ENCODE assay signal across 18 cellular contexts in genomic region chr17:66903781-66904180, GRCh38.
DNase-seq lines count a peak whose midpoint lies in the region; ATAC-seq, FAIRE-seq and TF ChIP-seq lines count a peak whose summit lies in the region.
"Had no signal": no experiment of that assay in that cellular context is flagged by ENCODE, and none has a peak within 500 bp of the region (broad histone marks: within the 10 kb centered on the region; RNA-seq: fewer than 3 reads in every experiment).

No MANE protein-coding gene starts in this region.

- POLR2A ChIA-PET in A549 (lab: Yijun Ruan, JAX) = no interaction called here

- H3K27me3 ChIP-seq in RWPE2 (ENCODE audit: insufficient read depth, poor library complexity, severe bottlenecking) = no peaks in the 10 kb centered on the region
- H3K27me3 ChIP-seq in neural progenitor cell = no peaks in the 10 kb centered on the region
- H3K27me3 ChIP-seq: BE2C had no signal

- H3K4me1 ChIP-seq in A549 = peaks cover 31% of the 10 kb centered on the region
- H3K4me1 ChIP-seq in RWPE2 (ENCODE audit: insufficient read depth, poor library complexity, severe bottlenecking) = peaks cover 27% of the 10 kb centered on the region
- H3K4me1 ChIP-seq in neural progenitor cell = no peaks in the 10 kb centered on the region

- no peak for TF ChIP-seq POLR2A in A549 (IDR thresholded peaks at IDR 0.05; ENCODE audit: low read length)
- no peak for TF ChIP-seq POLR2A in GM18505 (IDR thresholded peaks at IDR 0.05; ENCODE audit: borderline replicate concordance, extremely low read depth, insufficient read depth, insufficient read length)

- no peak for FAIRE-seq in A549 (lab: Jason Lieb, UNC)
- peak; percentile 69 for FAIRE-seq in HTR-8/SVneo (lab: Jason Lieb, UNC)
- FAIRE-seq: A204.1, G401.6, GM12892, HepG2 had no signal

- no peak for TF ChIP-seq EP300 in A549 (IDR thresholded peaks at IDR 0.05)

- no peak overlapping the region for H3K4me3 Mint-ChIP-seq in neural progenitor cell
- H3K4me3 Mint-ChIP-seq in activated T-cell treated with anti-CD3 and anti-CD28 coated beads, Interleukin-2, amount 50 U/mL, for 24 hours = no peak overlapping the region
- H3K4me3 Mint-ChIP-seq: CD4-positive, alpha-beta memory T cell; GM23338 had no signal

- H3K36me3 Mint-ChIP-seq in neural progenitor cell = no peaks in the 10 kb centered on the region
- no peaks in the 10 kb centered on the region for H3K36me3 Mint-ChIP-seq in activated T-cell treated with anti-CD3 and anti-CD28 coated beads, Interleukin-2, amount 50 U/mL, for 24 hours (ENCODE audit: low read depth)
- H3K36me3 Mint-ChIP-seq: CD4-positive, alpha-beta memory T cell had no signal

- no peak for DNase-seq in A549 (ENCODE audit: low read depth in 1 of 2, low spot score in 1 of 2)
- no peak for DNase-seq in HTR-8/SVneo (ENCODE audit: insufficient read length, low spot score)
- no peak for DNase-seq in RWPE2 (ENCODE audit: low spot score)
- no peak for DNase-seq in neural progenitor cell (ENCODE audit: low spot score)
- no peak for DNase-seq in amygdala (lab: John Stamatoyannopoulos, UW)
- no peak for DNase-seq in activated T-cell treated with anti-CD3 and anti-CD28 coated beads, Interleukin-2, amount 50 U/mL, for 24 hours
- DNase-seq: BE2C; CD4-positive, alpha-beta memory T cell; DMS79; EL; H7 had no signal

- H3K36me3 ChIP-seq in RWPE2 (ENCODE audit: low read depth) = no peaks in the 10 kb centered on the region
- no peaks in the 10 kb centered on the region for H3K36me3 ChIP-seq in neural progenitor cell
- H3K36me3 ChIP-seq: BE2C had no signal

- H3K4me2 ChIP-seq in A549 (peak overlapping the region; percentile 72), neural progenitor cell (no peak overlapping the region)
- H3K4me2 ChIP-seq: GM23338 had no signal

- H2AFZ ChIP-seq in neural progenitor cell (replicated peaks) = no peak overlapping the region
- H2AFZ ChIP-seq: GM23338 had no signal

- H3K27ac Mint-ChIP-seq in neural progenitor cell = peak overlapping the region; percentile 27
- H3K27ac Mint-ChIP-seq in activated T-cell treated with anti-CD3 and anti-CD28 coated beads, Interleukin-2, amount 50 U/mL, for 24 hours = no peak overlapping the region
- H3K27ac Mint-ChIP-seq: CD4-positive, alpha-beta memory T cell; GM23338 had no signal

- CTCF ChIA-PET in A549 (lab: Yijun Ruan, JAX) = interaction anchor here (1.6 to 6.0 kb wide), 3 partner anchors 24 to 190 kb away, joined by 4 to 37 read pairs (median 28); no protein-coding TSS in a partner anchor

- no peak overlapping the region for H3K9ac ChIP-seq in neural progenitor cell

- ATAC-seq in A549 = no peak
- no peak for ATAC-seq in RWPE2 (ENCODE audit: low read depth)
- ATAC-seq in GM18505 (IDR thresholded peaks at IDR 0.05; ENCODE audit: unreplicated experiment) = no peak
- ATAC-seq: GM23338, HepG2 had no signal

- H3K9me3 Mint-ChIP-seq in neural progenitor cell = no peaks in the 10 kb centered on the region
- H3K9me3 Mint-ChIP-seq in activated T-cell treated with anti-CD3 and anti-CD28 coated beads, Interleukin-2, amount 50 U/mL, for 24 hours = no peaks in the 10 kb centered on the region
- H3K9me3 Mint-ChIP-seq: CD4-positive, alpha-beta memory T cell; GM23338 had no signal

- H3K27me3 Mint-ChIP-seq in neural progenitor cell (ENCODE audit: insufficient read depth, low read depth) = peaks cover 5% of the 10 kb centered on the region
- no peaks in the 10 kb centered on the region for H3K27me3 Mint-ChIP-seq in activated T-cell treated with anti-CD3 and anti-CD28 coated beads, Interleukin-2, amount 50 U/mL, for 24 hours

- H4K20me1 ChIP-seq in neural progenitor cell (ENCODE audit: low read depth) = no peaks in the 10 kb centered on the region

- TF ChIP-seq CTCF in A549 (IDR thresholded peaks at IDR 0.05) (no peak), RWPE2 (IDR thresholded peaks at IDR 0.05; ENCODE audit: poor library complexity, severe bottlenecking) (no peak), neural progenitor cell (IDR thresholded peaks at IDR 0.05) (no peak)

- H3K27ac ChIP-seq in A549 = peak overlapping the region; percentile 77 to 81
- peak overlapping the region; percentile 80 for H3K27ac ChIP-seq in RWPE2 (ENCODE audit: poor library complexity, severe bottlenecking)
- H3K27ac ChIP-seq in neural progenitor cell = no peak overlapping the region
- H3K27ac ChIP-seq: C4-2B had no signal

- no peak for TF ChIP-seq RAD21 in A549 (conservative IDR thresholded peaks at IDR 0.05 in 1 of 2, IDR thresholded peaks at IDR 0.05 in 1 of 2)

- H3F3A ChIP-seq in neural progenitor cell (ENCODE audit: low read depth) = no peaks in the 10 kb centered on the region

- no peaks in the 10 kb centered on the region for H3K9me3 ChIP-seq in A549
- H3K9me3 ChIP-seq in RWPE2 (ENCODE audit: severe bottlenecking) = no peaks in the 10 kb centered on the region
- no peaks in the 10 kb centered on the region for H3K9me3 ChIP-seq in neural progenitor cell (ENCODE audit: low read depth)
- H3K9me3 ChIP-seq: BE2C had no signal

- 87% methylated on average over 10 of the region's 10 CpGs for WGBS in A549 (ENCODE audit: missing lambda C conversion rate)

- H3K4me1 Mint-ChIP-seq in neural progenitor cell = peaks cover 36% of the 10 kb centered on the region
- peaks cover 4% of the 10 kb centered on the region for H3K4me1 Mint-ChIP-seq in activated T-cell treated with anti-CD3 and anti-CD28 coated beads, Interleukin-2, amount 50 U/mL, for 24 hours (ENCODE audit: low read depth)

- no peaks in the 10 kb centered on the region for H3K79me2 ChIP-seq in neural progenitor cell (ENCODE audit: low read depth)

- H3K4me3 ChIP-seq in A549 (no peak overlapping the region), RWPE2 (ENCODE audit: severe bottlenecking) (no peak overlapping the region), neural progenitor cell (no peak overlapping the region)
- H3K4me3 ChIP-seq: GM23338 had no signal

TF ChIP-seq in A549, 52 proteins besides CTCF, POLR2A, EP300 and RAD21:
- TF ChIP-seq HDAC2 (IDR thresholded peaks at IDR 0.05) = no peak
- TF ChIP-seq POLR2AphosphoS2 (conservative IDR thresholded peaks at IDR 0.05; ENCODE audit: low read length) = no peak
- no peak for TF ChIP-seq TFCP2L1 (CRISPR knock-in tag; IDR thresholded peaks at IDR 0.05)
- TF ChIP-seq EHMT2 (IDR thresholded peaks at IDR 0.05; ENCODE audit: low read depth) = no peak
- TF ChIP-seq HEYL (CRISPR knock-in tag; IDR thresholded peaks at IDR 0.05) = no peak
- no peak for TF ChIP-seq FOSL2 (IDR thresholded peaks at IDR 0.05)
- no peak for TF ChIP-seq FOSL2 (CRISPR knock-in tag; IDR thresholded peaks at IDR 0.05)
- no peak for TF ChIP-seq ESRRA (IDR thresholded peaks at IDR 0.05; ENCODE audit: borderline replicate concordance, low read length)
